Comparison of ENCODE assay signal across 8 cellular contexts in genomic region chr11:111976614-111977140, GRCh38. TPM values are rescaled to one million over a fixed set of nuclear protein-coding genes. Genes with fewer than 3 reads are reported as not detected.
DNase-seq lines count a peak whose midpoint lies in the region; ATAC-seq and TF ChIP-seq lines count a peak whose summit lies in the region.

No MANE protein-coding gene starts in this region.

- peak overlapping the region; percentile 37 for H3K4me3 Mint-ChIP-seq in activated naive CD8-positive, alpha-beta T cell treated with anti-CD3 and anti-CD28 coated beads, Interleukin-2, amount 50 U/mL, for 24 hours

- peaks cover 0 to 49% of the 10 kb centered on the region in 2 donors for H3K4me1 ChIP-seq in right atrium auricular region
- peaks cover 0 to 52% (median 39%) of the 10 kb centered on the region in 4 donors for H3K4me1 ChIP-seq in sigmoid colon

- peak; percentile 34 for DNase-seq in GM03348 (ENCODE audit: low spot score)
- no peak for DNase-seq in activated naive CD8-positive, alpha-beta T cell treated with anti-CD3 and anti-CD28 coated beads, Interleukin-2, amount 50 U/mL, for 24 hours
- DNase-seq in right atrium auricular region (ENCODE audit: low spot score): no peak
- DNase-seq in sigmoid colon: peak; percentile 74
- DNase-seq in NK-92 treated with Interleukin-12 subunit alpha and Interleukin-12 subunit beta, amount 100 ng/mL, for 24 hours (lab: John Stamatoyannopoulos, UW): no peak
- no peak for DNase-seq in HT-29 (ENCODE audit: low spot score)
- DNase-seq in A172 (ENCODE audit: low spot score): no peak
- DNase-seq in HUDEP-2 (lab: John Stamatoyannopoulos, UW; ENCODE audit: unreplicated experiment in 76 of 76): no peak

- TF ChIP-seq CTCF in right atrium auricular region (IDR thresholded peaks at IDR 0.05) (no peak), sigmoid colon (IDR thresholded peaks at IDR 0.05) (no peak)

- H3K27me3 ChIP-seq in right atrium auricular region: no peaks in the 10 kb centered on the region
- H3K27me3 ChIP-seq in sigmoid colon: no peaks in the 10 kb centered on the region

- H3K36me3 Mint-ChIP-seq in activated naive CD8-positive, alpha-beta T cell treated with anti-CD3 and anti-CD28 coated beads, Interleukin-2, amount 50 U/mL, for 24 hours (ENCODE audit: low read depth): peaks cover 16% of the 10 kb centered on the region

- no peaks in the 10 kb centered on the region for H3K9me3 Mint-ChIP-seq in activated naive CD8-positive, alpha-beta T cell treated with anti-CD3 and anti-CD28 coated beads, Interleukin-2, amount 50 U/mL, for 24 hours

- H3K27me3 Mint-ChIP-seq in activated naive CD8-positive, alpha-beta T cell treated with anti-CD3 and anti-CD28 coated beads, Interleukin-2, amount 50 U/mL, for 24 hours: peaks cover 14% of the 10 kb centered on the region

- 59 to 72% methylated on average over 23 of the region's 23 CpGs for WGBS in sigmoid colon, 2 donors

- H3K9me3 ChIP-seq in right atrium auricular region (no peaks in the 10 kb centered on the region), sigmoid colon (no peaks in the 10 kb centered on the region)

- peak overlapping the region; percentile 91 to 94 for H3K27ac ChIP-seq in right atrium auricular region
- peak overlapping the region; percentile 95 to 99 (median 97) for H3K27ac ChIP-seq in sigmoid colon

- H3K4me3 ChIP-seq in right atrium auricular region: peak overlapping the region; percentile 63 to 68
- peak overlapping the region; percentile 82 to 97 (median 89) for H3K4me3 ChIP-seq in sigmoid colon

- no peak for TF ChIP-seq POLR2A in sigmoid colon (IDR thresholded peaks at IDR 0.05)

- intact Hi-C loops in sigmoid colon (cut with DNase I): loop anchor here (2.0 to 10.0 kb wide), 2 partner anchors 40 to 372 kb away; partner anchors contain the start of genes DIXDC1 and SIK2

- no peak for TF ChIP-seq EP300 in sigmoid colon (IDR thresholded peaks at IDR 0.05)

- ATAC-seq in activated naive CD8-positive, alpha-beta T cell treated with anti-CD3 and anti-CD28 coated beads, Interleukin-2, amount 50 U/mL, for 24 hours: no peak

- H3K36me3 ChIP-seq in right atrium auricular region (peaks cover 10% of the 10 kb centered on the region), sigmoid colon (peaks cover 0 to 16% (median 7%) of the 10 kb centered on the region in 4 donors)

- H3K4me1 Mint-ChIP-seq in activated naive CD8-positive, alpha-beta T cell treated with anti-CD3 and anti-CD28 coated beads, Interleukin-2, amount 50 U/mL, for 24 hours: peaks cover 12% of the 10 kb centered on the region

- no peak overlapping the region for H3K27ac Mint-ChIP-seq in activated naive CD8-positive, alpha-beta T cell treated with anti-CD3 and anti-CD28 coated beads, Interleukin-2, amount 50 U/mL, for 24 hours

RNA-seq across cellular contexts. Expression of gene DIXDC1, which starts 39.5 kb away (rescaled TPM):
- 10 to 100 TPM; 25.7 to 50.9 TPM for total RNA-seq in right atrium auricular region
- 100 to 1,000 TPM in 2 of 4 donors, 10 to 100 TPM in 2; 92.7 to 105 (median 99.2) TPM for total RNA-seq in sigmoid colon
- 10 to 100 TPM in 1 of 3 donors, 1 to 10 TPM in 2; 2.3 to 12.0 (median 9.2) TPM for polyA plus RNA-seq in sigmoid colon
- 2.0 and 2.6 TPM in 2 replicates for total RNA-seq in HT-29 (2014; rRNA removed; shearing (Covaris generic))
- total RNA-seq in A172 (2014; rRNA removed; shearing (Covaris generic)): 6.2 and 6.9 TPM in 2 replicates

RNA-seq across cellular contexts. Expression of gene DLAT, which starts 48.5 kb away (rescaled TPM):
- 10 to 100 TPM; 58.5 to 98.1 TPM for total RNA-seq in right atrium auricular region
- 10 to 100 TPM; 23.2 to 34.6 (median 26.0) TPM for total RNA-seq in sigmoid colon
- 10 to 100 TPM; 23.4 to 49.0 (median 28.2) TPM for polyA plus RNA-seq in sigmoid colon
- 37.2 and 42.4 TPM in 2 replicates for total RNA-seq in HT-29 (2014; rRNA removed; shearing (Covaris generic))
- 35.1 and 40.6 TPM in 2 replicates for total RNA-seq in A172 (2014; rRNA removed; shearing (Covaris generic))

RNA-seq across cellular contexts. Expression of gene C11orf52, which starts 58.0 kb away (rescaled TPM):
- 1 to 10 TPM; 1.5 to 8.3 TPM for total RNA-seq in right atrium auricular region
- total RNA-seq in sigmoid colon: 1 to 10 TPM in 1 of 4 donors, not detected in 3; 3.9 TPM
- 10 to 100 TPM in 2 of 3 donors, 1 to 10 TPM in 1; 6.3 to 17.8 (median 16.8) TPM for polyA plus RNA-seq in sigmoid colon
- total RNA-seq in HT-29 (2014; rRNA removed; shearing (Covaris generic)): 4.3 and 6.3 TPM in 2 replicates
- total RNA-seq in A172 (2014; rRNA removed; shearing (Covaris generic)): not detected in 2 replicates

Comparison
In these comparisons a context has a peak if more than half of its experiments do, and no peak if none do; other contexts are left out.
1. DNase-seq: peak in GM03348 (single experiment) and sigmoid colon (single experiment); none in activated naive CD8-positive, alpha-beta T cell treated with anti-CD3 and anti-CD28 coated beads, Interleukin-2, amount 50 U/mL, for 24 hours (single experiment), right atrium auricular region (single experiment), NK-92 treated with Interleukin-12 subunit alpha and Interleukin-12 subunit beta, amount 100 ng/mL, for 24 hours (single experiment), HT-29 (single experiment), A172 (single experiment) and HUDEP-2 (0 of 76).